14 cellular contexts compared by ENCODE assay signal in genomic region chr15:58064119-58065010, GRCh38. TPM values are rescaled to one million over a fixed set of nuclear protein-coding genes. Genes with fewer than 3 reads are reported as not detected.
DNase-seq lines count a peak whose midpoint lies in the region; ATAC-seq and TF ChIP-seq lines count a peak whose summit lies in the region.
"Had no signal": no experiment of that assay in that cellular context is flagged by ENCODE, and none has a peak within 500 bp of the region (broad histone marks: within the 10 kb centered on the region; RNA-seq: fewer than 3 reads in every experiment).

No MANE protein-coding gene starts in this region.

- 22% methylated on average over 23 of the region's 23 CpGs for WGBS in right cardiac atrium
- WGBS in endodermal cell (ENCODE audit: insufficient coverage in 1 of 2, insufficient read length in 1 of 2), 2 experiments: 17 to 21% methylated on average over 14 to 21 of the region's 23 CpGs

- H3K9me3 Mint-ChIP-seq in endodermal cell: no peaks in the 10 kb centered on the region
- no peaks in the 10 kb centered on the region for H3K9me3 Mint-ChIP-seq in mesothelial cell of epicardium
- peaks cover 6% of the 10 kb centered on the region for H3K9me3 Mint-ChIP-seq in activated CD4-positive, alpha-beta T cell treated with anti-CD3 and anti-CD28 coated beads, Interleukin-2, amount 10 ng/mL, durations not matched to agents 24 days and 14 days
- H3K9me3 Mint-ChIP-seq: stimulated activated naive B cell treated with anti-CD40 and anti-IgM and Interleukin-4, amounts not matched to agents 10 μg/mL and 1 μg/mL and 100 μg/mL, for 72 hours had no signal

- H3K4me1 ChIP-seq in right cardiac atrium (ENCODE audit: control insufficient read depth, insufficient read depth, low read length) (no peaks in the 10 kb centered on the region), endodermal cell (ENCODE audit: control insufficient read depth, insufficient read depth, low read length) (no peaks in the 10 kb centered on the region), vagina (peaks cover 18% of the 10 kb centered on the region)

- H3K36me3 Mint-ChIP-seq in endodermal cell (ENCODE audit: low read depth) (no peaks in the 10 kb centered on the region), mesothelial cell of epicardium (no peaks in the 10 kb centered on the region)
- H3K36me3 Mint-ChIP-seq in activated CD4-positive, alpha-beta T cell treated with anti-CD3 and anti-CD28 coated beads, Interleukin-2, amount 10 ng/mL, durations not matched to agents 24 days and 14 days (ENCODE audit: low read depth): no peaks in the 10 kb centered on the region
- H3K36me3 Mint-ChIP-seq: stimulated activated naive B cell treated with anti-CD40 and anti-IgM and Interleukin-4, amounts not matched to agents 10 μg/mL and 1 μg/mL and 100 μg/mL, for 72 hours had no signal

- H3K9me3 ChIP-seq in right cardiac atrium (ENCODE audit: control insufficient read depth, low read length) (no peaks in the 10 kb centered on the region), endodermal cell (ENCODE audit: control insufficient read depth, low read length) (no peaks in the 10 kb centered on the region), vagina (no peaks in the 10 kb centered on the region)

- intact Hi-C loops in right cardiac atrium (cut with DNase I) (loop anchor here (5.0 to 10.0 kb wide), 5 partner anchors 197 to 500 kb away; no protein-coding TSS in a partner anchor), cardiac septum (cut with DNase I) (loop anchor here (5.0 kb wide), 1 partner anchor 197 kb away; no protein-coding TSS in a partner anchor), vagina (cut with DNase I) (loop anchor here (5.0 kb wide), 1 partner anchor 197 kb away; no protein-coding TSS in a partner anchor)
- intact Hi-C loops in activated CD4-positive, alpha-beta T cell treated with anti-CD3 and anti-CD28 coated beads, Interleukin-2, amount 10 ng/mL, durations not matched to agents 24 days and 14 days (cut with micrococcal nuclease): loop anchor here (5.0 to 10.0 kb wide), 3 partner anchors 310 to 1938 kb away; partner anchors contain the start of gene FOXB1

- ATAC-seq in right cardiac atrium: no peak
- ATAC-seq: stimulated activated naive B cell treated with anti-CD40 and anti-IgM and Interleukin-4, amounts not matched to agents 10 μg/mL and 1 μg/mL and 100 μg/mL, for 72 hours had no signal

- peaks cover 97% of the 10 kb centered on the region for H3K27me3 Mint-ChIP-seq in endodermal cell (ENCODE audit: insufficient read depth)
- peaks cover 79% of the 10 kb centered on the region for H3K27me3 Mint-ChIP-seq in mesothelial cell of epicardium (ENCODE audit: low read depth)
- H3K27me3 Mint-ChIP-seq in activated CD4-positive, alpha-beta T cell treated with anti-CD3 and anti-CD28 coated beads, Interleukin-2, amount 10 ng/mL, durations not matched to agents 24 days and 14 days: peaks cover 69% of the 10 kb centered on the region

- H3K4me3 ChIP-seq in right cardiac atrium (ENCODE audit: low read length) (peak overlapping the region; percentile 37), endodermal cell (ENCODE audit: low read length) (no peak overlapping the region), vagina (peak overlapping the region; percentile 53 to 66)

- peak overlapping the region; percentile 53 for H3K27ac ChIP-seq in right cardiac atrium (ENCODE audit: low read length)
- H3K27ac ChIP-seq in endodermal cell (ENCODE audit: low read depth, low read length): no peak overlapping the region
- peak overlapping the region; percentile 81 for H3K27ac ChIP-seq in vagina

- H3K36me3 ChIP-seq in endodermal cell (ENCODE audit: control insufficient read depth, insufficient read depth, low read length) (no peaks in the 10 kb centered on the region), vagina (no peaks in the 10 kb centered on the region)

- in situ Hi-C loops in GM13977 (cut with MboI; ENCODE audit: low pct_unique_long_range_greater_than_20kb, low sequenced_read_pairs, unreplicated experiment): no loop called here

- DNase-seq in right cardiac atrium (no peak), cardiac septum (ENCODE audit: low spot score) (no peak), endodermal cell (no peak), mesothelial cell of epicardium (ENCODE audit: low spot score in 2 of 2, unreplicated experiment in 2 of 2) (no peak), vagina (ENCODE audit: extremely low spot score in 2 of 2) (no peak), GM13977 (ENCODE audit: low spot score) (no peak), cerebellar cortex (ENCODE audit: low spot score) (no peak)
- DNase-seq in activated CD4-positive, alpha-beta T cell treated with anti-CD3 and anti-CD28 coated beads, Interleukin-2, amount 10 ng/mL, durations not matched to agents 24 days and 14 days: no peak
- DNase-seq: AML-193; mesenchymal stem cell; NCI-H526; stimulated activated CD4-positive, alpha-beta T cell treated with anti-CD3 and anti-CD28 coated beads, Interleukin-4, amount 100 ng/mL, for 24 hours; stimulated activated naive B cell treated with anti-CD40 and anti-IgM and Interleukin-4, amounts not matched to agents 10 μg/mL and 1 μg/mL and 100 μg/mL, for 72 hours had no signal

- TF ChIP-seq POLR2A in vagina (IDR thresholded peaks at IDR 0.05): no peak

- H3K4me1 Mint-ChIP-seq in endodermal cell (no peaks in the 10 kb centered on the region), mesothelial cell of epicardium (peaks cover 17% of the 10 kb centered on the region)
- H3K4me1 Mint-ChIP-seq in activated CD4-positive, alpha-beta T cell treated with anti-CD3 and anti-CD28 coated beads, Interleukin-2, amount 10 ng/mL, durations not matched to agents 24 days and 14 days: peaks cover 4% of the 10 kb centered on the region

- H3K4me3 Mint-ChIP-seq in endodermal cell (peak overlapping the region; percentile 39), mesothelial cell of epicardium (peak overlapping the region; percentile 54)
- no peak overlapping the region for H3K4me3 Mint-ChIP-seq in activated CD4-positive, alpha-beta T cell treated with anti-CD3 and anti-CD28 coated beads, Interleukin-2, amount 10 ng/mL, durations not matched to agents 24 days and 14 days

- H3K27me3 ChIP-seq in right cardiac atrium (ENCODE audit: control insufficient read depth, insufficient read depth): no peaks in the 10 kb centered on the region
- H3K27me3 ChIP-seq in endodermal cell (ENCODE audit: control insufficient read depth, insufficient read depth, low read length, poor library complexity, severe bottlenecking): peaks cover 100% of the 10 kb centered on the region
- no peaks in the 10 kb centered on the region for H3K27me3 ChIP-seq in vagina

- TF ChIP-seq CTCF in endodermal cell (conservative IDR thresholded peaks at IDR 0.05) (no peak), mesothelial cell of epicardium (IDR thresholded peaks at IDR 0.05; ENCODE audit: unreplicated experiment) (no peak), vagina (IDR thresholded peaks at IDR 0.05) (no peak), GM13977 (IDR thresholded peaks at IDR 0.05; ENCODE audit: extremely low read depth, insufficient read depth, missing control alignments) (no peak)

- H3K27ac Mint-ChIP-seq in endodermal cell: no peak overlapping the region
- no peak overlapping the region for H3K27ac Mint-ChIP-seq in mesothelial cell of epicardium
- no peak overlapping the region for H3K27ac Mint-ChIP-seq in activated CD4-positive, alpha-beta T cell treated with anti-CD3 and anti-CD28 coated beads, Interleukin-2, amount 10 ng/mL, durations not matched to agents 24 days and 14 days
- H3K27ac Mint-ChIP-seq: stimulated activated naive B cell treated with anti-CD40 and anti-IgM and Interleukin-4, amounts not matched to agents 10 μg/mL and 1 μg/mL and 100 μg/mL, for 72 hours had no signal

- no peak overlapping the region for H3K9ac ChIP-seq in endodermal cell (ENCODE audit: extremely low read depth, low read length, poor library complexity, severe bottlenecking)

RNA-seq across cellular contexts. Expression of gene ALDH1A2, which starts 1.1 kb away (rescaled TPM):
- total RNA-seq in right cardiac atrium (10 to 100 TPM; 53.2 to 71.0 (median 64.6) TPM), cardiac septum (22.9 TPM), endodermal cell (not detected), mesothelial cell of epicardium (26.2 to 31.9 TPM (median 28.6 TPM) in 3 replicates), vagina (22.1 TPM)
- 14.7 TPM for polyA plus RNA-seq in right cardiac atrium
- 2.0 TPM for polyA plus RNA-seq in endodermal cell (2013, experiment 1 of 2)
- polyA plus RNA-seq in endodermal cell (2013, experiment 2 of 2): 1.4 TPM
- total RNA-seq in activated CD4-positive, alpha-beta T cell treated with anti-CD3 and anti-CD28 coated beads, Interleukin-2, amount 10 ng/mL, durations not matched to agents 24 days and 14 days: 0.37 and 0.57 TPM in 2 replicates
- total RNA-seq: RPMI7951 had no signal

Comparison
In these comparisons a context has a peak if more than half of its experiments do, and no peak if none do; other contexts are left out.
1. RNA of gene ALDH1A2, which starts 1.1 kb away (total RNA-seq): 53.2 to 71.0 TPM in right cardiac atrium, 26.2 to 31.9 TPM in mesothelial cell of epicardium, 22.9 TPM in cardiac septum (single experiment) and 22.1 TPM in vagina (single experiment); not detected in endodermal cell and 0.37 to 0.57 TPM in activated CD4-positive, alpha-beta T cell treated with anti-CD3 and anti-CD28 coated beads, Interleukin-2, amount 10 ng/mL, durations not matched to agents 24 days and 14 days; every median in the first group is over 10 times any median in the second.